In the genomic region with DNA sequence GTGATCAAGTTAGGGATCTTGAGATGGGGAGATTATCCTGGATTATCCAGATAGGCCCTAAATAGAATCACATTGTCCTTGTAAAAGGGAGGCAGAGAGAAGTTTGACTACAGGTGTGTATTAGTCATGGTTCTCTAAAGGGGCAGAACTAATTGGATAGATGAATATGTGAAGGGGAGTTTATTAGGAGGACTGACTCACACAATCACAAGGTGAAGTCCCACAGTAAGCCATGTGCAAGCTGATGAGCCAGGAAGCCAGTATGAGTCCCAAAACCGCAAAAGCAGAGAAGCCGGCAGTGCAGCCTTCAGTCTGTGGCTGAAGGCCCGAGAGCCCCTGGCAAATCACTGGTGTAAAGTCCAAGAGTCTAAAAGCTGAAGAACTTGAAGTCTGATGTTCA, we compare ENCODE assay signal across 1 cellular context.
TF ChIP-seq lines count a peak whose summit lies in the region.

No MANE protein-coding gene starts in this region.

TF ChIP-seq in HEK293, 187 proteins besides CTCF, POLR2A, EP300 and RAD21 (continued from another document):
- TF ChIP-seq, protein P1, sequence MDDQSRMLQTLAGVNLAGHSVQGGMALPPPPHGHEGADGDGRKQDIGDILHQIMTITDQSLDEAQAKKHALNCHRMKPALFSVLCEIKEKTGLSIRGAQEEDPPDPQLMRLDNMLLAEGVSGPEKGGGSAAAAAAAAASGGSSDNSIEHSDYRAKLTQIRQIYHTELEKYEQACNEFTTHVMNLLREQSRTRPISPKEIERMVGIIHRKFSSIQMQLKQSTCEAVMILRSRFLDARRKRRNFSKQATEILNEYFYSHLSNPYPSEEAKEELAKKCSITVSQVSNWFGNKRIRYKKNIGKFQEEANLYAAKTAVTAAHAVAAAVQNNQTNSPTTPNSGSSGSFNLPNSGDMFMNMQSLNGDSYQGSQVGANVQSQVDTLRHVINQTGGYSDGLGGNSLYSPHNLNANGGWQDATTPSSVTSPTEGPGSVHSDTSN (CRISPR knock-in tag; IDR thresholded peaks at IDR 0.05): no peak
- TF ChIP-seq SCRT1 (tag by site-specific recombination; IDR thresholded peaks at IDR 0.05; ENCODE audit: borderline replicate concordance) (peak; percentile 61; the same call in 1 of the 2 replicates), ZSCAN16 (tag by site-specific recombination; IDR thresholded peaks at IDR 0.05) (no peak), WT1 (tag by site-specific recombination; IDR thresholded peaks at IDR 0.05) (peak; percentile 71; the same call in 1 of the 2 replicates), SCRT2 (tag by site-specific recombination; IDR thresholded peaks at IDR 0.05) (peak; percentile 96), KLF16 (tag by site-specific recombination; IDR thresholded peaks at IDR 0.05) (no peak), MEIS1 (CRISPR knock-in tag; IDR thresholded peaks at IDR 0.05; ENCODE audit: borderline replicate concordance) (no peak), GLIS1 (tag by site-specific recombination; IDR thresholded peaks at IDR 0.05) (peak; percentile 17; the same call in 1 of the 2 replicates), ZNF629 (tag by site-specific recombination; IDR thresholded peaks at IDR 0.05) (0 out of 2 replicates have a peak, but pooled peaks have one; percentile 14), KLF8 (tag by site-specific recombination; IDR thresholded peaks at IDR 0.05) (peak; percentile 58; the same call in 1 of the 2 replicates), ZBTB20 (tag by site-specific recombination; IDR thresholded peaks at IDR 0.05) (no peak), OSR2 (tag by site-specific recombination; IDR thresholded peaks at IDR 0.05) (peak; percentile 62; the same call in 1 of the 2 replicates)
- TF ChIP-seq, protein P2, sequence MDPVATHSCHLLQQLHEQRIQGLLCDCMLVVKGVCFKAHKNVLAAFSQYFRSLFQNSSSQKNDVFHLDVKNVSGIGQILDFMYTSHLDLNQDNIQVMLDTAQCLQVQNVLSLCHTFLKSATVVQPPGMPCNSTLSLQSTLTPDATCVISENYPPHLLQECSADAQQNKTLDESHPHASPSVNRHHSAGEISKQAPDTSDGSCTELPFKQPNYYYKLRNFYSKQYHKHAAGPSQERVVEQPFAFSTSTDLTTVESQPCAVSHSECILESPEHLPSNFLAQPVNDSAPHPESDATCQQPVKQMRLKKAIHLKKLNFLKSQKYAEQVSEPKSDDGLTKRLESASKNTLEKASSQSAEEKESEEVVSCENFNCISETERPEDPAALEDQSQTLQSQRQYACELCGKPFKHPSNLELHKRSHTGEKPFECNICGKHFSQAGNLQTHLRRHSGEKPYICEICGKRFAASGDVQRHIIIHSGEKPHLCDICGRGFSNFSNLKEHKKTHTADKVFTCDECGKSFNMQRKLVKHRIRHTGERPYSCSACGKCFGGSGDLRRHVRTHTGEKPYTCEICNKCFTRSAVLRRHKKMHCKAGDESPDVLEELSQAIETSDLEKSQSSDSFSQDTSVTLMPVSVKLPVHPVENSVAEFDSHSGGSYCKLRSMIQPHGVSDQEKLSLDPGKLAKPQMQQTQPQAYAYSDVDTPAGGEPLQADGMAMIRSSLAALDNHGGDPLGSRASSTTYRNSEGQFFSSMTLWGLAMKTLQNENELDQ (tag by site-specific recombination; IDR thresholded peaks at IDR 0.05; ENCODE audit: low read depth): no peak
- TF ChIP-seq, protein P3, sequence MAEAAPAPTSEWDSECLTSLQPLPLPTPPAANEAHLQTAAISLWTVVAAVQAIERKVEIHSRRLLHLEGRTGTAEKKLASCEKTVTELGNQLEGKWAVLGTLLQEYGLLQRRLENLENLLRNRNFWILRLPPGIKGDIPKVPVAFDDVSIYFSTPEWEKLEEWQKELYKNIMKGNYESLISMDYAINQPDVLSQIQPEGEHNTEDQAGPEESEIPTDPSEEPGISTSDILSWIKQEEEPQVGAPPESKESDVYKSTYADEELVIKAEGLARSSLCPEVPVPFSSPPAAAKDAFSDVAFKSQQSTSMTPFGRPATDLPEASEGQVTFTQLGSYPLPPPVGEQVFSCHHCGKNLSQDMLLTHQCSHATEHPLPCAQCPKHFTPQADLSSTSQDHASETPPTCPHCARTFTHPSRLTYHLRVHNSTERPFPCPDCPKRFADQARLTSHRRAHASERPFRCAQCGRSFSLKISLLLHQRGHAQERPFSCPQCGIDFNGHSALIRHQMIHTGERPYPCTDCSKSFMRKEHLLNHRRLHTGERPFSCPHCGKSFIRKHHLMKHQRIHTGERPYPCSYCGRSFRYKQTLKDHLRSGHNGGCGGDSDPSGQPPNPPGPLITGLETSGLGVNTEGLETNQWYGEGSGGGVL (tag by site-specific recombination; IDR thresholded peaks at IDR 0.05): no peak
- TF ChIP-seq, protein P4, sequence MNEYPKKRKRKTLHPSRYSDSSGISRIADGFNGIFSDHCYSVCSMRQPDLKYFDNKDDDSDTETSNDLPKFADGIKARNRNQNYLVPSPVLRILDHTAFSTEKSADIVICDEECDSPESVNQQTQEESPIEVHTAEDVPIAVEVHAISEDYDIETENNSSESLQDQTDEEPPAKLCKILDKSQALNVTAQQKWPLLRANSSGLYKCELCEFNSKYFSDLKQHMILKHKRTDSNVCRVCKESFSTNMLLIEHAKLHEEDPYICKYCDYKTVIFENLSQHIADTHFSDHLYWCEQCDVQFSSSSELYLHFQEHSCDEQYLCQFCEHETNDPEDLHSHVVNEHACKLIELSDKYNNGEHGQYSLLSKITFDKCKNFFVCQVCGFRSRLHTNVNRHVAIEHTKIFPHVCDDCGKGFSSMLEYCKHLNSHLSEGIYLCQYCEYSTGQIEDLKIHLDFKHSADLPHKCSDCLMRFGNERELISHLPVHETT (tag by site-specific recombination; IDR thresholded peaks at IDR 0.05): 0 out of 2 replicates have a peak, but pooled peaks have one; percentile 20
